In genomic region chr18:811192-812122, GRCh38 we compare ENCODE assay signal across 1 cellular context.
TF ChIP-seq lines count a peak whose summit lies in the region.

No MANE protein-coding gene starts in this region.

TF ChIP-seq in H1, 55 proteins besides CTCF, POLR2A, EP300 and RAD21 (continued from another document):
- TF ChIP-seq SP2 (IDR thresholded peaks at IDR 0.05; ENCODE audit: low read length) = no peak
- TF ChIP-seq EGR1 (IDR thresholded peaks at IDR 0.05; ENCODE audit: borderline replicate concordance, low read depth, low read length) = peak; percentile 44; the same call in 1 of the 2 replicates
- no peak for TF ChIP-seq HDAC6 (IDR thresholded peaks at IDR 0.05; ENCODE audit: low read depth, low read length)
- TF ChIP-seq GABPA (IDR thresholded peaks at IDR 0.05; ENCODE audit: borderline replicate concordance, insufficient read depth, low read length) = no peak
- peak; percentile 74 for TF ChIP-seq SAP30 (IDR thresholded peaks at IDR 0.05; ENCODE audit: insufficient read depth, insufficient replicate concordance, low read length)
- TF ChIP-seq ZNF274 (IDR thresholded peaks at IDR 0.05; ENCODE audit: borderline replicate concordance, extremely low read depth, low read length) = no peak
- no peak for TF ChIP-seq JUN (IDR thresholded peaks at IDR 0.05; ENCODE audit: low read depth, low read length)
- no peak for TF ChIP-seq RNF2 (IDR thresholded peaks at IDR 0.05; ENCODE audit: borderline replicate concordance, low read depth, low read length, missing control alignments, poor library complexity, severe bottlenecking)
- no peak; the same call in 1 of the 2 replicates for TF ChIP-seq PHF8 (conservative IDR thresholded peaks at IDR 0.05; ENCODE audit: low read depth, low read length)
- TF ChIP-seq CHD1 (IDR thresholded peaks at IDR 0.05; ENCODE audit: low read depth, low read length) = no peak
- no peak for TF ChIP-seq CBX8 (IDR thresholded peaks at IDR 0.05; ENCODE audit: borderline replicate concordance, low read depth, low read length)
